In genomic region chr18:24509435-24509834, GRCh38 we compare ENCODE assay signal across 24 cellular contexts. TPM values are rescaled to one million over a fixed set of nuclear protein-coding genes. Genes with fewer than 3 reads are reported as not detected.
DNase-seq lines count a peak whose midpoint lies in the region; ATAC-seq and TF ChIP-seq lines count a peak whose summit lies in the region.
"Had no signal": no experiment of that assay in that cellular context is flagged by ENCODE, and none has a peak within 500 bp of the region (broad histone marks: within the 10 kb centered on the region; RNA-seq: fewer than 3 reads in every experiment).

No MANE protein-coding gene starts in this region.

- H3K27ac Mint-ChIP-seq in neural progenitor cell: peak overlapping the region; percentile 60
- H3K27ac Mint-ChIP-seq in CD4-positive, alpha-beta memory T cell: no peak overlapping the region
- H3K27ac Mint-ChIP-seq: CD4-positive, CD25-positive, alpha-beta regulatory T cell; CD8-positive, alpha-beta T cell had no signal

- 41 to 71% (median 48%) methylated on average over 1 of the region's 1 CpG for WGBS in stomach, 5 donors

- peak overlapping the region; percentile 29 for H2AFZ ChIP-seq in neural progenitor cell (replicated peaks)

- no peak for TF ChIP-seq POLR2A in stomach (IDR thresholded peaks at IDR 0.05)

- POLR2A ChIA-PET in CD4-positive, alpha-beta memory T cell (lab: Charles Lee; ENCODE audit: partially characterized antibody): no interaction called here

- H3K4me1 ChIP-seq in neural progenitor cell (peaks cover 14% of the 10 kb centered on the region), stomach (no peaks in the 10 kb centered on the region)
- H3K4me1 ChIP-seq in CD4-positive, alpha-beta memory T cell (ENCODE audit: insufficient read depth, low read length): no peaks in the 10 kb centered on the region
- H3K4me1 ChIP-seq: BE2C, BLaER1, Caco-2 had no signal

- H3K27ac ChIP-seq in neural progenitor cell (no peak overlapping the region), stomach (no peak overlapping the region)
- no peak overlapping the region for H3K27ac ChIP-seq in CD4-positive, alpha-beta memory T cell (ENCODE audit: low read depth, low read length)
- H3K27ac ChIP-seq: BLaER1 had no signal

- TF ChIP-seq CTCF in neural progenitor cell (IDR thresholded peaks at IDR 0.05) (no peak), stomach (IDR thresholded peaks at IDR 0.05) (no peak)

- intact Hi-C loops in left colon (cut with DNase I, micrococcal nuclease): no loop called here
- intact Hi-C loops in stomach (cut with DNase I; ENCODE audit: low total_unique reads): no loop called here
- intact Hi-C loops in CD4-positive, alpha-beta memory T cell (cut with micrococcal nuclease): no loop called here

- no peaks in the 10 kb centered on the region for H3F3A ChIP-seq in neural progenitor cell (ENCODE audit: low read depth)

- H3K4me3 ChIP-seq in neural progenitor cell (no peak overlapping the region), stomach (no peak overlapping the region)
- no peak overlapping the region for H3K4me3 ChIP-seq in CD4-positive, alpha-beta memory T cell (ENCODE audit: low read length in 2 of 2)
- H3K4me3 ChIP-seq: BLaER1, GM12878 had no signal

- H3K79me2 ChIP-seq in neural progenitor cell (ENCODE audit: low read depth): no peaks in the 10 kb centered on the region

- TF ChIP-seq EP300 in stomach (IDR thresholded peaks at IDR 0.05): no peak

- H3K36me3 ChIP-seq in neural progenitor cell (no peaks in the 10 kb centered on the region), stomach (no peaks in the 10 kb centered on the region)
- H3K36me3 ChIP-seq in CD4-positive, alpha-beta memory T cell (ENCODE audit: insufficient read depth, low read length): no peaks in the 10 kb centered on the region
- H3K36me3 ChIP-seq: BE2C, BLaER1 had no signal

- ATAC-seq in left colon (peak; percentile 30), left lobe of liver (peak; percentile 70), HG03196 (IDR thresholded peaks at IDR 0.05; ENCODE audit: unreplicated experiment) (no peak), GM19397 (IDR thresholded peaks at IDR 0.05; ENCODE audit: unreplicated experiment) (no peak)
- ATAC-seq: CD8-positive, alpha-beta T cell; GM12878 had no signal

- H3K9me3 Mint-ChIP-seq in neural progenitor cell: peaks cover 7% of the 10 kb centered on the region
- peaks cover 0 to 4% (median 0%) of the 10 kb centered on the region in 8 donors for H3K9me3 Mint-ChIP-seq in CD4-positive, alpha-beta memory T cell
- H3K9me3 Mint-ChIP-seq: CD8-positive, alpha-beta T cell had no signal

- H3K27me3 ChIP-seq in neural progenitor cell (no peaks in the 10 kb centered on the region), stomach (no peaks in the 10 kb centered on the region)
- no peaks in the 10 kb centered on the region for H3K27me3 ChIP-seq in CD4-positive, alpha-beta memory T cell (ENCODE audit: insufficient read depth, low read length)
- H3K27me3 ChIP-seq: BE2C, BLaER1 had no signal

- H3K4me3 Mint-ChIP-seq in neural progenitor cell: no peak overlapping the region
- no peak overlapping the region for H3K4me3 Mint-ChIP-seq in CD4-positive, alpha-beta memory T cell
- H3K4me3 Mint-ChIP-seq: CD14-positive monocyte; CD4-positive, CD25-positive, alpha-beta regulatory T cell; CD8-positive, alpha-beta T cell had no signal

- H3K4me1 Mint-ChIP-seq in neural progenitor cell: peaks cover 30% of the 10 kb centered on the region
- H3K4me1 Mint-ChIP-seq in CD4-positive, alpha-beta memory T cell: no peaks in the 10 kb centered on the region
- H3K4me1 Mint-ChIP-seq: CD4-positive, CD25-positive, alpha-beta regulatory T cell had no signal

- no peak overlapping the region for H3K9ac ChIP-seq in neural progenitor cell
- H3K9ac ChIP-seq: BLaER1 had no signal

- no peak for DNase-seq in left colon
- DNase-seq in left lobe of liver (ENCODE audit: low spot score): no peak
- DNase-seq in neural progenitor cell (ENCODE audit: low spot score): no peak
- peak; percentile 15 for DNase-seq in stomach
- DNase-seq in CD4-positive, alpha-beta memory T cell: no peak
- DNase-seq: 8988T; ACHN; BE2C; C1 segment of cervical spinal cord; Caco-2; Calu3; CD4-positive, CD25-positive, alpha-beta regulatory T cell; CD8-positive, alpha-beta T cell; DMS79; DND-41; EL; GDM1 had no signal

- H3K27me3 Mint-ChIP-seq in neural progenitor cell (ENCODE audit: insufficient read depth, low read depth): peaks cover 6% of the 10 kb centered on the region
- peaks cover 4 to 6% of the 10 kb centered on the region in 2 donors for H3K27me3 Mint-ChIP-seq in CD4-positive, alpha-beta memory T cell

- no peaks in the 10 kb centered on the region for H4K20me1 ChIP-seq in neural progenitor cell (ENCODE audit: low read depth)
- H4K20me1 ChIP-seq: BLaER1 had no signal

- H3K36me3 Mint-ChIP-seq in neural progenitor cell: peaks cover 3% of the 10 kb centered on the region
- H3K36me3 Mint-ChIP-seq in CD4-positive, alpha-beta memory T cell: no peaks in the 10 kb centered on the region
- H3K36me3 Mint-ChIP-seq: CD4-positive, CD25-positive, alpha-beta regulatory T cell; CD8-positive, alpha-beta T cell had no signal

- no peaks in the 10 kb centered on the region for H3K9me3 ChIP-seq in neural progenitor cell (ENCODE audit: low read depth)
- H3K9me3 ChIP-seq in stomach: no peaks in the 10 kb centered on the region
- H3K9me3 ChIP-seq in CD4-positive, alpha-beta memory T cell (ENCODE audit: control insufficient read depth in 1 of 2, low read length in 2 of 2): no peaks in the 10 kb centered on the region
- H3K9me3 ChIP-seq: BE2C, BLaER1, Caco-2 had no signal

- CTCF ChIA-PET in CD4-positive, alpha-beta memory T cell (lab: Charles Lee; ENCODE audit: partially characterized antibody): no interaction called here

- H3K4me2 ChIP-seq in neural progenitor cell: no peak overlapping the region
- H3K4me2 ChIP-seq: BLaER1 had no signal

RNA-seq across cellular contexts. Expression of gene HRH4, which starts 49.0 kb away (rescaled TPM):
- total RNA-seq in left colon (under 1 TPM; 0.11 to 0.12 TPM), left lobe of liver (0.15 TPM), neural progenitor cell (ENCODE audit: low replicate concordance) (0.13 TPM in 1 of 2 replicates, not detected in the other), stomach (under 1 TPM in 1 of 5 donors, not detected in 4; 0.37 TPM)
- under 1 TPM in 1 of 3 donors, not detected in 2; 0.03 TPM for polyA plus RNA-seq in stomach
- total RNA-seq in CD4-positive, alpha-beta memory T cell: 1 to 10 TPM; 1.1 to 1.6 TPM
- polyA plus RNA-seq in CD4-positive, alpha-beta memory T cell: 1 to 10 TPM; 1.1 to 2.2 TPM
- total RNA-seq: Caco-2; CD8-positive, alpha-beta T cell; Daoy; G401; GM12878 had no signal
- polyA plus RNA-seq: GM12878 had no signal

Comparison
In these comparisons a context has a peak if more than half of its experiments do, and no peak if none do; other contexts are left out.
1. ATAC-seq: peak in left colon (single experiment) and left lobe of liver (single experiment); none in HG03196 (single experiment) and GM19397 (single experiment).